ENCODE assay signal across 10 cellular contexts in genomic region chr11:65064847-65065240, GRCh38. TPM values are rescaled to one million over a fixed set of nuclear protein-coding genes. Genes with fewer than 3 reads are reported as not detected.
"Had no signal": no experiment of that assay in that cellular context is flagged by ENCODE, and none has a peak within 500 bp of the region (broad histone marks: within the 10 kb centered on the region; RNA-seq: fewer than 3 reads in every experiment).

No MANE protein-coding gene starts in this region.

- ATAC-seq: HCT116, K562 had no signal

- H3K9me3 ChIP-seq: HAP-1 had no signal

- DNase-seq: GM23248, GOT3, H7, IMR-90 had no signal

- H2AFZ ChIP-seq: GM23248 had no signal

- H3K27ac ChIP-seq: GM23248, HL-60 had no signal

- H3K36me3 ChIP-seq: HAP-1 had no signal

- H3K4me1 ChIP-seq: HAP-1 had no signal

- H3K4me3 ChIP-seq: GM23248, HAP-1, K562 had no signal

RNA-seq across cellular contexts. Expression of gene NAALADL1, which starts 6.5 kb away (rescaled TPM):
- total RNA-seq: H4, HT1080 had no signal
